ENCODE assay signal across 8 cellular contexts in the genomic region with DNA sequence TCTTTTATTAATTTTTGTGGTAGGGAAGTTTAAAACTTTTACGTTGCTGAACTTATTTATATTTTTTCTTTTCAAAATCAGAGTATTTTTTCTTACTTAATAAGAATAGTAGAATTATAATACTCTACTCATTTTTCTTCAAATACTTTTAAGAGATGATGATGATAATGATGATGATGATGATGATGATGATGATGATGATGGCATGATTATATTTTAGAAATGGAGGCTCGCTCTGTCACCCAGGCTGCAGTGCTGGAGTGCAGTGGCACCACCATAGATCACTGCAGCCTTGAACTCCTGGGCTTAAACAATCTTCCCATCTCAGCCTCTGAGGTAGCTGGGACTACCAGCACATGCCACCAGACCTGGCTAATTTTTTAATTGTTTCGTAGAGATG.
"Had no signal": no experiment of that assay in that cellular context is flagged by ENCODE, and none has a peak within 500 bp of the region (broad histone marks: within the 10 kb centered on the region; RNA-seq: fewer than 3 reads in every experiment).

No MANE protein-coding gene starts in this region.

- H3K4me3 ChIP-seq: GM12878 had no signal

- ATAC-seq: GM12878 had no signal

- FAIRE-seq: G401.6, GM12878, GM12891, GM12892, GM18507, GM19239 had no signal

- DNase-seq: GDM1, GF-D8 had no signal
